In the genomic region with DNA sequence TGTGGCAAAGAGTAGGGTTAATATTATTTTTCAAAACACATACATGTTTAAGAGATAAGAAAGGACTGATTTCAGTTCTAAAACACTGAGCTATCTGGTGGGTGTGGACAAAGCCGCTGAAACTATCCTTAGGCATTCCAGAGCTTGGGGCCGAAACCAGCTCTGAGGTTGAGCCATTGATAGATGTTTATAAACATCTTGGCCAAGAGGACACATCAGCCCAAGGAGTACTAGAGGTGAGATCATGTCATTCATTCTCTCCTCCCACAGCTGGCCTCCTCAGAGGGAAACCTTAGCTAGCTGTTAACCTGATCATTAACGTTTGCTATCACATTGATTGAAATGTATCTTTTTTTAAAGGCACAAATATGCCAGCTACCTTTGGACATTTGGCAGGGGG, we compare ENCODE assay signal across 25 cellular contexts.
DNase-seq lines count a peak whose midpoint lies in the region; ATAC-seq and TF ChIP-seq lines count a peak whose summit lies in the region.
"Had no signal": no experiment of that assay in that cellular context is flagged by ENCODE, and none has a peak within 500 bp of the region (broad histone marks: within the 10 kb centered on the region; RNA-seq: fewer than 3 reads in every experiment).

No MANE protein-coding gene starts in this region.

- DNase-seq in ELR (ENCODE audit: low read depth), result peak; percentile 51
- peak; percentile 39 for DNase-seq in PC-3
- DNase-seq in epithelial cell of esophagus (ENCODE audit: low read depth), result peak; percentile 34
- DNase-seq in nephron progenitor cell, result no peak
- no peak for DNase-seq in MV-4-11 (lab: John Stamatoyannopoulos, UW)
- DNase-seq in psoas muscle, result no peak
- DNase-seq in HPDE6-E6E7 (ENCODE audit: extremely low spot score), result no peak
- DNase-seq in iPS-NIHi11 (ENCODE audit: low spot score), result no peak
- DNase-seq: ACHN; activated B cell treated with CpG ODN at 0.5 μM for 24 hours; activated CD4-positive, alpha-beta T cell treated with anti-CD3 and anti-CD28 coated beads, Interleukin-2, amount 50 U/mL, for 48 hours; activated gamma-delta T cell treated with Interleukin-2 at 50 U/mL for 16 hours; activated T-cell treated with anti-CD3 and anti-CD28 coated beads for 4 hours; amniotic stem cell; effector CD4-positive, alpha-beta T cell; esophagus squamous epithelium; HFFc6; left lung; NCI-H1694 treated with DMSO at 0.1 percent for 48 hours; NCI-H345; NCI-H82; stimulated activated CD4-positive, alpha-beta T cell treated with anti-CD3 and anti-CD28 coated beads, Interleukin-4, amount 100 ng/mL, for 4 hours; uterus had no signal

- CTCF ChIA-PET in PC-3 (lab: Charles Lee), result no interaction called here

- peaks cover 42% of the 10 kb centered on the region for H3K4me1 ChIP-seq in PC-3 (ENCODE audit: insufficient read depth, low read length)
- H3K4me1 ChIP-seq in psoas muscle, result no peaks in the 10 kb centered on the region
- H3K4me1 ChIP-seq: left lung, uterus had no signal

- no peak for ATAC-seq in PC-3
- no peak for ATAC-seq in psoas muscle
- ATAC-seq: left lung had no signal

- peak overlapping the region; percentile 97 for H3K27ac ChIP-seq in PC-3 (ENCODE audit: low read length)
- H3K27ac ChIP-seq in psoas muscle, result no peak overlapping the region
- H3K27ac ChIP-seq: BLaER1 treated with 17β-estradiol and CSF1 and Interleukin-3, amounts not matched to agents 10 nM and 100 nM; left lung; uterus had no signal

- no peaks in the 10 kb centered on the region for H3F3A ChIP-seq in PC-3 (ENCODE audit: low read length, unreplicated experiment)

- H3K27me3 ChIP-seq in PC-3 (ENCODE audit: low read length), result no peaks in the 10 kb centered on the region
- no peaks in the 10 kb centered on the region for H3K27me3 ChIP-seq in psoas muscle (ENCODE audit: insufficient read depth in 3 of 3, low read length in 2 of 3)
- H3K27me3 ChIP-seq: BLaER1 treated with 17β-estradiol and CSF1 and Interleukin-3, amounts not matched to agents 10 nM and 100 nM; esophagus squamous epithelium; left lung; uterus had no signal

- peaks cover 86% of the 10 kb centered on the region for H3K36me3 Mint-ChIP-seq in nephron progenitor cell (ENCODE audit: low read depth)

- H3K36me3 ChIP-seq in PC-3 (ENCODE audit: low read depth, low read length) (no peaks in the 10 kb centered on the region; the same call in 1 of the 2 replicates), psoas muscle (ENCODE audit: insufficient read depth in 1 of 2, low read depth in 1 of 2) (peaks cover 4 to 55% of the 10 kb centered on the region in 2 donors)
- H3K36me3 ChIP-seq: uterus had no signal

- H3K27ac Mint-ChIP-seq in nephron progenitor cell, result peak overlapping the region; percentile 42
- H3K27ac Mint-ChIP-seq: activated B cell treated with CpG ODN at 0.5 μM for 24 hours had no signal

- H3K4me3 ChIP-seq in PC-3 (ENCODE audit: low read length) (no peak overlapping the region), epithelial cell of esophagus (ENCODE audit: low read length) (no peak overlapping the region), psoas muscle (no peak overlapping the region)
- H3K4me3 ChIP-seq: BLaER1 treated with 17β-estradiol and CSF1 and Interleukin-3, amounts not matched to agents 10 nM and 100 nM; esophagus squamous epithelium; left lung; uterus had no signal

- H3K9me2 ChIP-seq in PC-3 (replicated peaks; ENCODE audit: low read length), result no peaks in the 10 kb centered on the region

- H3K4me3 Mint-ChIP-seq in nephron progenitor cell, result no peak overlapping the region
- H3K4me3 Mint-ChIP-seq: activated B cell treated with CpG ODN at 0.5 μM for 24 hours; central memory CD8-positive, alpha-beta T cell had no signal

- peak overlapping the region; percentile 56 for H3K9ac ChIP-seq in PC-3 (ENCODE audit: low read length)
- H3K9ac ChIP-seq: BLaER1 treated with 17β-estradiol and CSF1 and Interleukin-3, amounts not matched to agents 10 nM and 100 nM had no signal

- intact Hi-C loops in PC-3 (cut with micrococcal nuclease) (loop anchor here (1.0 to 5.0 kb wide), 4 partner anchors 28 to 115 kb away; partner anchors contain the start of gene ERBIN), psoas muscle (cut with DNase I) (no loop called here)

- H3K4me2 ChIP-seq in PC-3 (ENCODE audit: low read length), result peak overlapping the region; percentile 49; the same call in 1 of the 2 replicates
- H3K4me2 ChIP-seq: BLaER1 treated with 17β-estradiol and CSF1 and Interleukin-3, amounts not matched to agents 10 nM and 100 nM had no signal

- H2AFZ ChIP-seq in PC-3 (ENCODE audit: low read length), result no peak overlapping the region

- TF ChIP-seq CTCF in PC-3 (conservative IDR thresholded peaks at IDR 0.05; ENCODE audit: low read depth, low read length) (no peak), epithelial cell of esophagus (IDR thresholded peaks at IDR 0.05; ENCODE audit: insufficient read depth, low read depth, low read length, missing control alignments) (no peak), nephron progenitor cell (IDR thresholded peaks at IDR 0.05) (no peak), psoas muscle (IDR thresholded peaks at IDR 0.05) (no peak)

- H3K9me3 ChIP-seq in PC-3 (ENCODE audit: low read length) (no peaks in the 10 kb centered on the region), psoas muscle (no peaks in the 10 kb centered on the region)
- H3K9me3 ChIP-seq: BLaER1 treated with 17β-estradiol and CSF1 and Interleukin-3, amounts not matched to agents 10 nM and 100 nM; esophagus squamous epithelium; left lung; uterus had no signal

- H3K79me2 ChIP-seq in PC-3 (ENCODE audit: low read length), result no peaks in the 10 kb centered on the region

- no peaks in the 10 kb centered on the region for H3K27me3 Mint-ChIP-seq in nephron progenitor cell (ENCODE audit: low read depth, poor library complexity)
- H3K27me3 Mint-ChIP-seq: activated B cell treated with CpG ODN at 0.5 μM for 24 hours; central memory CD8-positive, alpha-beta T cell had no signal

- no peaks in the 10 kb centered on the region for H3K9me3 Mint-ChIP-seq in nephron progenitor cell
- H3K9me3 Mint-ChIP-seq: activated B cell treated with CpG ODN at 0.5 μM for 24 hours; central memory CD8-positive, alpha-beta T cell; HFFc6 had no signal

- H4K20me1 ChIP-seq in PC-3 (ENCODE audit: low read length), result no peaks in the 10 kb centered on the region

- H3K4me1 Mint-ChIP-seq in nephron progenitor cell, result peaks cover 11% of the 10 kb centered on the region
- H3K4me1 Mint-ChIP-seq: central memory CD8-positive, alpha-beta T cell had no signal

- WGBS in psoas muscle, 3 donors, result 84 to 91% (median 91%) methylated on average over 3 of the region's 3 CpGs

- POLR2A ChIA-PET in PC-3 (lab: Charles Lee; ENCODE audit: unreplicated experiment), result interaction anchor here (0.5 to 0.9 kb wide), 2 partner anchors 28 to 50 kb away, joined by 3 to 6 read pairs; no protein-coding TSS in a partner anchor

- no TSS peak for BruUV-seq in PC-3 (replicated peaks; lab: Mats Ljungman, UMichigan)

Comparison
In these comparisons a context has a peak if more than half of its experiments do, and no peak if none do; other contexts are left out.
1. DNase-seq: peak in ELR (single experiment), PC-3 (single experiment) and epithelial cell of esophagus (single experiment); none in nephron progenitor cell (single experiment), MV-4-11 (single experiment), psoas muscle (0 of 2), HPDE6-E6E7 (single experiment) and iPS-NIHi11 (single experiment).